ENCODE assay signal across 6 cellular contexts in genomic region chr9:127876026-127876763, GRCh38. TPM values are rescaled to one million over a fixed set of nuclear protein-coding genes. Genes with fewer than 3 reads are reported as not detected.
DNase-seq lines count a peak whose midpoint lies in the region; ATAC-seq, FAIRE-seq and TF ChIP-seq lines count a peak whose summit lies in the region.

No MANE protein-coding gene starts in this region.

- H3K4me1 ChIP-seq in PC-9 (replicated peaks; ENCODE audit: insufficient read depth) (peaks cover 19% of the 10 kb centered on the region; the same call in 1 of the 2 replicates), esophagus muscularis mucosa (peaks cover 46 to 61% (median 55%) of the 10 kb centered on the region in 4 donors), smooth muscle cell (ENCODE audit: low read depth) (peaks cover 5% of the 10 kb centered on the region), kidney (ENCODE audit: control insufficient read depth in 1 of 2, insufficient read depth in 1 of 2, low read depth in 1 of 2, low read length in 2 of 2) (peaks cover 8 to 20% of the 10 kb centered on the region in 2 donors)

- no peak overlapping the region for H3K4me3 ChIP-seq in PC-9
- H3K4me3 ChIP-seq in esophagus muscularis mucosa = peak overlapping the region; percentile 67 to 91 (median 76)
- H3K4me3 ChIP-seq in smooth muscle cell = no peak overlapping the region
- H3K4me3 ChIP-seq in kidney (ENCODE audit: low read length in 2 of 2) = no peak overlapping the region

- DNase-seq in PC-9 (no peak), esophagus muscularis mucosa (ENCODE audit: extremely low spot score) (no peak), smooth muscle cell (lab: John Stamatoyannopoulos, UW; ENCODE audit: unreplicated experiment) (no peak), left lobe of liver (ENCODE audit: low spot score) (no peak), kidney (no peak)

- H3K27me3 ChIP-seq in PC-9 (ENCODE audit: insufficient read depth, low read depth) (no peaks in the 10 kb centered on the region), esophagus muscularis mucosa (no peaks in the 10 kb centered on the region), smooth muscle cell (ENCODE audit: low read depth) (no peaks in the 10 kb centered on the region)

- no peak for TF ChIP-seq POLR2A in esophagus muscularis mucosa (IDR thresholded peaks at IDR 0.05; ENCODE audit: low read depth)

- no TSS peak for BruUV-seq in PC-9 (replicated peaks; lab: Mats Ljungman, UMichigan)

- no peaks in the 10 kb centered on the region for H3F3A ChIP-seq in PC-9 (ENCODE audit: insufficient read depth, low read depth)
- no peaks in the 10 kb centered on the region for H3F3A ChIP-seq in smooth muscle cell (ENCODE audit: low read depth)

- TF ChIP-seq CTCF in PC-9 (conservative IDR thresholded peaks at IDR 0.05) (no peak), esophagus muscularis mucosa (IDR thresholded peaks at IDR 0.05) (no peak), smooth muscle cell (IDR thresholded peaks at IDR 0.05; ENCODE audit: borderline replicate concordance, insufficient read depth, poor library complexity, severe bottlenecking) (no peak), kidney (IDR thresholded peaks at IDR 0.05; ENCODE audit: borderline replicate concordance, extremely low read depth, insufficient read depth) (no peak)

- CTCF ChIA-PET in PC-9 (lab: Charles Lee) = interaction anchor here (0.9 kb wide), 1 partner anchor 44 kb away, joined by 3 read pairs; no protein-coding TSS in a partner anchor

- H2AFZ ChIP-seq in PC-9 = no peak overlapping the region
- H2AFZ ChIP-seq in smooth muscle cell (ENCODE audit: low read depth) = no peak overlapping the region

- ATAC-seq in left lobe of liver = no peak
- no peak for ATAC-seq in GM19467 (IDR thresholded peaks at IDR 0.05; ENCODE audit: unreplicated experiment)

- no peak for TF ChIP-seq EP300 in esophagus muscularis mucosa (IDR thresholded peaks at IDR 0.05)

- H3K9ac ChIP-seq in smooth muscle cell (ENCODE audit: low read depth) (no peak overlapping the region), kidney (ENCODE audit: low read length in 2 of 2) (no peak overlapping the region)

- H3K4me2 ChIP-seq in PC-9 (0 out of 2 replicates have a peak overlapping the region, but pooled peaks have one; percentile 95), smooth muscle cell (peak overlapping the region; percentile 91)

- no peak for FAIRE-seq in kidney (lab: Jason Lieb, UNC)

- H3K36me3 ChIP-seq in PC-9 (ENCODE audit: low read depth) = no peaks in the 10 kb centered on the region
- peaks cover 0 to 23% (median 21%) of the 10 kb centered on the region in 4 donors for H3K36me3 ChIP-seq in esophagus muscularis mucosa
- H3K36me3 ChIP-seq in smooth muscle cell (ENCODE audit: low read depth) = no peaks in the 10 kb centered on the region
- no peaks in the 10 kb centered on the region for H3K36me3 ChIP-seq in kidney (ENCODE audit: control insufficient read depth in 1 of 2, insufficient read depth in 2 of 2, low read length in 2 of 2)

- no peaks in the 10 kb centered on the region for H3K79me2 ChIP-seq in PC-9 (ENCODE audit: low read depth)
- no peaks in the 10 kb centered on the region for H3K79me2 ChIP-seq in smooth muscle cell (ENCODE audit: low read depth)

- no peaks in the 10 kb centered on the region for H4K20me1 ChIP-seq in PC-9 (ENCODE audit: insufficient read depth)
- no peaks in the 10 kb centered on the region for H4K20me1 ChIP-seq in smooth muscle cell (ENCODE audit: low read depth)

- H3K9me3 ChIP-seq in PC-9 (ENCODE audit: insufficient read depth, low read depth) (no peaks in the 10 kb centered on the region), esophagus muscularis mucosa (no peaks in the 10 kb centered on the region), smooth muscle cell (replicated peaks; ENCODE audit: low read depth) (no peaks in the 10 kb centered on the region), kidney (ENCODE audit: control insufficient read depth in 1 of 2, low read length in 2 of 2) (no peaks in the 10 kb centered on the region)

- H3K9me2 ChIP-seq in PC-9 (ENCODE audit: insufficient read depth) = no peaks in the 10 kb centered on the region

- H3K27ac ChIP-seq in PC-9 (no peak overlapping the region), esophagus muscularis mucosa (replicated peaks in 1 of 4) (peak overlapping the region; percentile 80 to 91 (median 86)), smooth muscle cell (ENCODE audit: low read depth) (no peak overlapping the region), kidney (ENCODE audit: low read depth in 2 of 2, low read length in 2 of 2) (no peak overlapping the region)

- intact Hi-C loops in PC-9 (cut with micrococcal nuclease; ENCODE audit: unreplicated experiment) (no loop called here), esophagus muscularis mucosa (cut with DNase I) (no loop called here), kidney (cut with DNase I) (no loop called here)

- POLR2A ChIA-PET in PC-9 (lab: Charles Lee; ENCODE audit: unreplicated experiment) = no interaction called here

- WGBS in esophagus muscularis mucosa = 55% methylated on average over 1 of the region's 14 CpGs
- WGBS in smooth muscle cell (ENCODE audit: low lambda C conversion rate) = 90% methylated on average over 12 of the region's 14 CpGs

RNA-seq across cellular contexts. Expression of gene AK1, which starts 1.3 kb away (rescaled TPM):
- total RNA-seq in PC-9 (2021) (84.5 and 86.8 TPM in 2 replicates), esophagus muscularis mucosa (10 to 100 TPM; 37.4 to 75.0 (median 56.0) TPM), smooth muscle cell (22.2 and 52.4 TPM in 2 replicates), left lobe of liver (42.6 TPM), kidney (77.9 TPM)
- polyA plus RNA-seq in smooth muscle cell (97.8 and 115 TPM in 2 replicates), kidney (ENCODE audit: insufficient read depth, low read depth, low replicate concordance) (185 TPM)

RNA-seq across cellular contexts. Expression of gene ENG, which starts 21.7 kb away (rescaled TPM):
- total RNA-seq in PC-9 (2021) (18.4 and 23.1 TPM in 2 replicates), esophagus muscularis mucosa (10 to 100 TPM; 36.5 to 91.2 (median 78.3) TPM), smooth muscle cell (11.1 and 12.6 TPM in 2 replicates), left lobe of liver (34.1 TPM), kidney (135 TPM)
- polyA plus RNA-seq in smooth muscle cell (42.4 and 54.1 TPM in 2 replicates), kidney (ENCODE audit: insufficient read depth, low read depth, low replicate concordance) (158 TPM)

RNA-seq across cellular contexts. Expression of gene ST6GALNAC6, which starts 23.2 kb away (rescaled TPM):
- 23.3 and 27.6 TPM in 2 replicates for total RNA-seq in PC-9 (2021)
- total RNA-seq in esophagus muscularis mucosa = 100 to 1,000 TPM in 3 of 4 donors, 10 to 100 TPM in 1; 95.9 to 169 (median 125) TPM
- 34.3 and 36.4 TPM in 2 replicates for total RNA-seq in smooth muscle cell
- 48.8 and 65.8 TPM in 2 replicates for polyA plus RNA-seq in smooth muscle cell
- total RNA-seq in left lobe of liver = 35.2 TPM
- total RNA-seq in kidney = 74.6 TPM
- polyA plus RNA-seq in kidney (ENCODE audit: insufficient read depth, low read depth, low replicate concordance) = 75.0 TPM

RNA-seq across cellular contexts. Expression of gene ST6GALNAC4, which starts 40.6 kb away (rescaled TPM):
- total RNA-seq in PC-9 (2021) (28.3 and 44.3 TPM in 2 replicates), esophagus muscularis mucosa (10 to 100 TPM; 20.3 to 44.8 (median 35.9) TPM), smooth muscle cell (5.3 and 22.5 TPM in 2 replicates), left lobe of liver (5.9 TPM), kidney (31.4 TPM)
- polyA plus RNA-seq in smooth muscle cell (12.1 and 13.6 TPM in 2 replicates), kidney (ENCODE audit: insufficient read depth, low read depth, low replicate concordance) (31.6 TPM)

RNA-seq across cellular contexts. Expression of gene PIP5KL1, which starts 54.4 kb away (rescaled TPM):
- total RNA-seq in PC-9 (2021) (21.9 and 22.5 TPM in 2 replicates), esophagus muscularis mucosa (1 to 10 TPM; 1.3 to 2.8 (median 2.2) TPM), smooth muscle cell (1.1 and 9.2 TPM in 2 replicates), left lobe of liver (0.40 TPM), kidney (3.0 TPM)
- polyA plus RNA-seq in smooth muscle cell (2.7 and 9.7 TPM in 2 replicates), kidney (ENCODE audit: insufficient read depth, low read depth, low replicate concordance) (4.3 TPM)

Comparison
In these comparisons a context has a peak if more than half of its experiments do, and no peak if none do; other contexts are left out.
1. H3K27ac ChIP-seq: peak in esophagus muscularis mucosa (4 of 4); none in PC-9 (single experiment), smooth muscle cell (single experiment) and kidney (0 of 2).
2. H3K4me3 ChIP-seq: peak in esophagus muscularis mucosa (4 of 4); none in PC-9 (single experiment), smooth muscle cell (single experiment) and kidney (0 of 2).